In the genomic region with DNA sequence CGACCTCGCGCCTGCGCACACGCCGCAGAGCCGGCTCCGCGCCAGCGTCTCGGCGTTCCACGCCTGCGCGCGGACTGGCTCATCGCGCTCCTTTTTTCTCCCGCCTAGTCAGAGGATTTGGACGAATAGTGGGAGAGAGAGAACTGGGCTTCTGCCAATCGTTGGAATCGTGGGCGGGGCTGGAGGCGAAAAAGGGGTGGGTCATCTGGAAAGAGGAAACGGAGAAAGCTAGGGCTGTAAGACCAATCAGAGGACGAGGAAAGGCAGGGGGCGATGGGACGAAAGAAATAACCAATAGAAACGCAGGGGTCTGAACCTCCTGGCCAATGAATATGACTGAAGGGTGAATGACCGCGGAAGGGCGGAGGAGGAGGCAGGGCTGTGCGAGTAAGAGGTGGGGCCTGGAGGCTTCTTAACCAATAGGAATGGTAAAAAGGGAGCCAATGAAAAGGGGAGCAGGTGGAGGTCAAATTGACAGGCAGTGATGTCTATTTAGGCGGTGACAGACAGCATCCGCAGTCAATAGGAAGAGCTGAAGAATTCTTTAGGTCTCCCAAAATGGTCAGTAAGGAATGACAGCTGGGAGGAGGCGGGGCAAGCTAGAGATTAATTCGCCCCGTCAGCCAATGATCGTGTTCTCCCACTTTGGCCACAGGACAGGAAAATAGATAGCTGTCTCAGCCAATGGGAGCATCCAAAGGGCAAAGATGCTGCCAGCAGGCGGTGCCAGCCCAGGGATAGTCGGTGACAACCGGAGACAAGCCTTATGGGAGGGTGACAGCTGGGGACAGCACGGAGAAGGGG, we compare ENCODE assay signal across 8 cellular contexts. TPM values are rescaled to one million over a fixed set of nuclear protein-coding genes. Genes with fewer than 3 reads are reported as not detected.
A peak's percentile ranks its signal among the peaks of the same experiment; 100 is the strongest.
DNase-seq lines count a peak whose midpoint lies in the region; ATAC-seq, FAIRE-seq and TF ChIP-seq lines count a peak whose summit lies in the region.

A gene with protein sequence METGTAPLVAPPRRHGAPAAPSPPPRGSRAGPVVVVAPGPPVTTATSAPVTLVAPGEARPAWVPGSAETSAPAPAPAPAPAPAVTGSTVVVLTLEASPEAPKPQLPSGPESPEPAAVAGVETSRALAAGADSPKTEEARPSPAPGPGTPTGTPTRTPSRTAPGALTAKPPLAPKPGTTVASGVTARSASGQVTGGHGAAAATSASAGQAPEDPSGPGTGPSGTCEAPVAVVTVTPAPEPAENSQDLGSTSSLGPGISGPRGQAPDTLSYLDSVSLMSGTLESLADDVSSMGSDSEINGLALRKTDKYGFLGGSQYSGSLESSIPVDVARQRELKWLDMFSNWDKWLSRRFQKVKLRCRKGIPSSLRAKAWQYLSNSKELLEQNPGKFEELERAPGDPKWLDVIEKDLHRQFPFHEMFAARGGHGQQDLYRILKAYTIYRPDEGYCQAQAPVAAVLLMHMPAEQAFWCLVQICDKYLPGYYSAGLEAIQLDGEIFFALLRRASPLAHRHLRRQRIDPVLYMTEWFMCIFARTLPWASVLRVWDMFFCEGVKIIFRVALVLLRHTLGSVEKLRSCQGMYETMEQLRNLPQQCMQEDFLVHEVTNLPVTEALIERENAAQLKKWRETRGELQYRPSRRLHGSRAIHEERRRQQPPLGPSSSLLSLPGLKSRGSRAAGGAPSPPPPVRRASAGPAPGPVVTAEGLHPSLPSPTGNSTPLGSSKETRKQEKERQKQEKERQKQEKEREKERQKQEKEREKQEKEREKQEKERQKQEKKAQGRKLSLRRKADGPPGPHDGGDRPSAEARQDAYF (minus strand): TSS at position 51 of the 804 bp plus-strand sequence. CDS start 311 bp downstream, outside the sequence.

- TF ChIP-seq POLR2A in A549 (IDR thresholded peaks at IDR 0.05; ENCODE audit: low read length) (peak; percentile 31), breast epithelium (IDR thresholded peaks at IDR 0.05) (no peak)

- peaks cover 24% of the 10 kb centered on the region for H3K36me3 ChIP-seq in WERI-Rb-1
- H3K36me3 ChIP-seq in breast epithelium = no peaks in the 10 kb centered on the region
- no peaks in the 10 kb centered on the region for H3K36me3 ChIP-seq in iPS-15b (ENCODE audit: control insufficient read depth, insufficient read depth, low read length)

- 1% methylated on average over 27 of the region's 43 CpGs for WGBS in A549 (ENCODE audit: missing lambda C conversion rate)

- H3K27ac ChIP-seq in A549 = peak within 1 kb of the TSS; percentile 96 to 98
- peak within 1 kb of the TSS; percentile 90 for H3K27ac ChIP-seq in WERI-Rb-1
- H3K27ac ChIP-seq in breast epithelium = peak within 1 kb of the TSS; percentile 92 to 97

- no peak within 1 kb of the TSS for H3K9ac ChIP-seq in iPS-15b (ENCODE audit: low read depth, low read length)

- peak within 1 kb of the TSS; percentile 76 for H3K4me3 ChIP-seq in A549
- H3K4me3 ChIP-seq in WERI-Rb-1 (ENCODE audit: low read depth, low read length) = peak within 1 kb of the TSS; percentile 73
- H3K4me3 ChIP-seq in breast epithelium = peak within 1 kb of the TSS; percentile 87 to 98 (median 88)
- H3K4me3 ChIP-seq in iPS-15b (ENCODE audit: low read depth, low read length) = peak within 1 kb of the TSS; percentile 79
- peak within 1 kb of the TSS; percentile 89 for H3K4me3 ChIP-seq in skeletal muscle cell (ENCODE audit: low read depth, low read length)

- no peak for TF ChIP-seq CTCF in A549 (IDR thresholded peaks at IDR 0.05)
- TF ChIP-seq CTCF in WERI-Rb-1 (IDR thresholded peaks at IDR 0.05; ENCODE audit: low read depth, low read length) = peak; percentile 40
- peak in 1 of 3 donors; percentile 26 for TF ChIP-seq CTCF in breast epithelium (IDR thresholded peaks at IDR 0.05)

- CTCF ChIA-PET in A549 (lab: Yijun Ruan, JAX) = interaction anchor here (0.7 to 1.9 kb wide), 9 partner anchors 9 to 249 kb away, joined by 3 to 10 read pairs (median 3); a partner anchor contains a TSS

- POLR2A ChIA-PET in A549 (lab: Yijun Ruan, JAX) = interaction anchor here (0.7 to 2.0 kb wide), 12 partner anchors 12 to 305 kb away, joined by 3 to 17 read pairs (median 4); a partner anchor contains a TSS

- H3K4me1 ChIP-seq in A549 (peaks cover 20% of the 10 kb centered on the region), breast epithelium (peaks cover 0 to 18% of the 10 kb centered on the region in 2 donors), iPS-15b (ENCODE audit: control insufficient read depth, insufficient read depth, low read length) (no peaks in the 10 kb centered on the region)

- intact Hi-C loops in breast epithelium (cut with DNase I; ENCODE audit: low total_unique reads) = no loop called here

- DNase-seq in A549 (ENCODE audit: low read depth in 1 of 2, low spot score in 1 of 2) (peak; percentile 100), NCI-H2196 treated with DMSO at 0.1 percent for 48 hours (lab: John Stamatoyannopoulos, UW; ENCODE audit: unreplicated experiment) (peak; percentile 100), WERI-Rb-1 (peak; percentile 100), breast epithelium (ENCODE audit: low spot score in 2 of 2) (peak; percentile 99 to 100), skeletal muscle cell (ENCODE audit: low read depth) (peak; percentile 100)

- H3K9me3 ChIP-seq in A549 (no peaks in the 10 kb centered on the region), WERI-Rb-1 (ENCODE audit: severe bottlenecking) (no peaks in the 10 kb centered on the region), breast epithelium (no peaks in the 10 kb centered on the region), iPS-15b (ENCODE audit: control insufficient read depth, insufficient read depth, low read length) (no peaks in the 10 kb centered on the region)

- peak within 1 kb of the TSS; percentile 80 for H3K4me2 ChIP-seq in A549

- H3K27me3 ChIP-seq in WERI-Rb-1 (ENCODE audit: insufficient read depth, low read depth, severe bottlenecking) = no peaks in the 10 kb centered on the region
- no peaks in the 10 kb centered on the region for H3K27me3 ChIP-seq in breast epithelium
- no peaks in the 10 kb centered on the region for H3K27me3 ChIP-seq in iPS-15b (ENCODE audit: control insufficient read depth, insufficient read depth, low read length)

- TF ChIP-seq EP300 in A549 (IDR thresholded peaks at IDR 0.05) = no peak

- no peak for TF ChIP-seq RAD21 in A549 (conservative IDR thresholded peaks at IDR 0.05 in 1 of 2, IDR thresholded peaks at IDR 0.05 in 1 of 2)

- ATAC-seq in A549 = peak; percentile 87 to 94
- ATAC-seq in GM18868 (IDR thresholded peaks at IDR 0.05; ENCODE audit: unreplicated experiment) = peak; percentile 76
- peak; percentile 69 for ATAC-seq in HG03139 (IDR thresholded peaks at IDR 0.05; ENCODE audit: unreplicated experiment)

- FAIRE-seq in A549 (lab: Jason Lieb, UNC) = peak; percentile 93

TF ChIP-seq in A549, 52 proteins besides CTCF, POLR2A, EP300 and RAD21 (continues in another document):
- no peak for TF ChIP-seq NPAS2 (CRISPR knock-in tag; IDR thresholded peaks at IDR 0.05; ENCODE audit: borderline replicate concordance)
- TF ChIP-seq JUNB (IDR thresholded peaks at IDR 0.05) = no peak
- TF ChIP-seq SREBF2 (IDR thresholded peaks at IDR 0.05) = no peak
- peak; percentile 100 for TF ChIP-seq HOXB5 (CRISPR knock-in tag; IDR thresholded peaks at IDR 0.05)
- TF ChIP-seq RNF2 (IDR thresholded peaks at IDR 0.05; ENCODE audit: borderline replicate concordance, low read depth) = no peak
- TF ChIP-seq NR3C1 (IDR thresholded peaks at IDR 0.05) = no peak
- TF ChIP-seq, protein P1, sequence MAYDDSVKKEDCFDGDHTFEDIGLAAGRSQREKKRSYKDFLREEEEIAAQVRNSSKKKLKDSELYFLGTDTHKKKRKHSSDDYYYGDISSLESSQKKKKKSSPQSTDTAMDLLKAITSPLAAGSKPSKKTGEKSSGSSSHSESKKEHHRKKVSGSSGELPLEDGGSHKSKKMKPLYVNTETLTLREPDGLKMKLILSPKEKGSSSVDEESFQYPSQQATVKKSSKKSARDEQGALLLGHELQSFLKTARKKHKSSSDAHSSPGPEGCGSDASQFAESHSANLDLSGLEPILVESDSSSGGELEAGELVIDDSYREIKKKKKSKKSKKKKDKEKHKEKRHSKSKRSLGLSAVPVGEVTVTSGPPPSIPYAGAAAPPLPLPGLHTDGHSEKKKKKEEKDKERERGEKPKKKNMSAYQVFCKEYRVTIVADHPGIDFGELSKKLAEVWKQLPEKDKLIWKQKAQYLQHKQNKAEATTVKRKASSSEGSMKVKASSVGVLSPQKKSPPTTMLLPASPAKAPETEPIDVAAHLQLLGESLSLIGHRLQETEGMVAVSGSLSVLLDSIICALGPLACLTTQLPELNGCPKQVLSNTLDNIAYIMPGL (CRISPR knock-in tag; IDR thresholded peaks at IDR 0.05; ENCODE audit: borderline replicate concordance) = no peak
- no peak for TF ChIP-seq PHF8 (IDR thresholded peaks at IDR 0.05; ENCODE audit: borderline replicate concordance, low read depth)
- TF ChIP-seq RFX5 (IDR thresholded peaks at IDR 0.05) = peak; percentile 79
- TF ChIP-seq, protein P2, sequence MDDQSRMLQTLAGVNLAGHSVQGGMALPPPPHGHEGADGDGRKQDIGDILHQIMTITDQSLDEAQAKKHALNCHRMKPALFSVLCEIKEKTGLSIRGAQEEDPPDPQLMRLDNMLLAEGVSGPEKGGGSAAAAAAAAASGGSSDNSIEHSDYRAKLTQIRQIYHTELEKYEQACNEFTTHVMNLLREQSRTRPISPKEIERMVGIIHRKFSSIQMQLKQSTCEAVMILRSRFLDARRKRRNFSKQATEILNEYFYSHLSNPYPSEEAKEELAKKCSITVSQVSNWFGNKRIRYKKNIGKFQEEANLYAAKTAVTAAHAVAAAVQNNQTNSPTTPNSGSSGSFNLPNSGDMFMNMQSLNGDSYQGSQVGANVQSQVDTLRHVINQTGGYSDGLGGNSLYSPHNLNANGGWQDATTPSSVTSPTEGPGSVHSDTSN (IDR thresholded peaks at IDR 0.05) = peak; percentile 98
- TF ChIP-seq, protein P3, sequence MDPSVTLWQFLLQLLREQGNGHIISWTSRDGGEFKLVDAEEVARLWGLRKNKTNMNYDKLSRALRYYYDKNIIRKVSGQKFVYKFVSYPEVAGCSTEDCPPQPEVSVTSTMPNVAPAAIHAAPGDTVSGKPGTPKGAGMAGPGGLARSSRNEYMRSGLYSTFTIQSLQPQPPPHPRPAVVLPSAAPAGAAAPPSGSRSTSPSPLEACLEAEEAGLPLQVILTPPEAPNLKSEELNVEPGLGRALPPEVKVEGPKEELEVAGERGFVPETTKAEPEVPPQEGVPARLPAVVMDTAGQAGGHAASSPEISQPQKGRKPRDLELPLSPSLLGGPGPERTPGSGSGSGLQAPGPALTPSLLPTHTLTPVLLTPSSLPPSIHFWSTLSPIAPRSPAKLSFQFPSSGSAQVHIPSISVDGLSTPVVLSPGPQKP (IDR thresholded peaks at IDR 0.05; ENCODE audit: low read depth, low read length) = no peak
- peak; percentile 89 for TF ChIP-seq MAFK (IDR thresholded peaks at IDR 0.05; ENCODE audit: partially characterized antibody)

RNA-seq across cellular contexts. Expression of the gene that starts here (rescaled TPM):
- 10.9 and 12.6 TPM in 2 replicates for polyA plus RNA-seq in A549 (2011; rRNA removed)
- 19.3 and 22.4 TPM in 2 replicates for polyA plus RNA-seq in A549 (2012; cell fraction: cytosol; rRNA removed)
- 35.7 and 37.3 TPM in 2 replicates for polyA plus RNA-seq in A549 (2012; cell fraction: nucleus; rRNA removed)
- polyA plus RNA-seq in A549 (2017; fragmentation: RNase III; extraction: RNeasy Plus Mini Kit Qiagen cat#74134 plus additional on column Dnase treatment) = 21.5 to 24.0 TPM (median 23.2 TPM) in 3 replicates
- polyA minus RNA-seq in A549 (2011; rRNA and poly(A)+ RNA removed) = 21.7 and 27.9 TPM in 2 replicates
- 10 to 100 TPM; 19.0 to 22.2 (median 21.0) TPM for total RNA-seq in breast epithelium

Comparison
In these comparisons a context has a peak if more than half of its experiments do, and no peak if none do; other contexts are left out.
1. Peak in every context shown above with its lines: DNase-seq, ATAC-seq, H3K4me3 ChIP-seq and H3K27ac ChIP-seq.